In the genomic region with DNA sequence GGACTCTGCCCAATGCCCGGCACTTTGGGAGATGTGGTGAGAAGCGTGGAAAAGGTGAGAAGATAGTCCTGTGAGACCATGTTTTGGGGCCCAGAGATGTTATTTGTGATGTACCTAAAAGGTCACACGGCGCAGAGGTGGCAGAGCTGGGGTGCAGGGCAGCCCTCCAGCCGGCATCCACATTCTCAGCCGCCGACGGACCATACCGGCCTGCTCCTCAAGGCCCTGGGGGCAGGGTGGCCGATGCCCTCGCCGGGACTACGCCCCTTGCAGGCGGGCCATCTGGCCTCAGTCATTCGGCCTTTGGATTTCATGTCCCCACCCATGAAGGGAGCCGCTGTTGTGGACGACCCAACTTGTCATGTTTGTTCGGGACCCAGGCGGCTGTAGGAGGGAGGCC, we compare ENCODE assay signal across 17 cellular contexts.
DNase-seq lines count a peak whose midpoint lies in the region; ATAC-seq, FAIRE-seq and TF ChIP-seq lines count a peak whose summit lies in the region.
"Had no signal": no experiment of that assay in that cellular context is flagged by ENCODE, and none has a peak within 500 bp of the region (broad histone marks: within the 10 kb centered on the region; RNA-seq: fewer than 3 reads in every experiment).

No MANE protein-coding gene starts in this region.

- H3K27me3 ChIP-seq in HepG2 (ENCODE audit: control insufficient read depth in 1 of 2, insufficient read depth in 2 of 2, low read length in 2 of 2), result peaks cover 0 to 5% of the 10 kb centered on the region in 2 experiments; a peak in 3 of 5 replicates
- H3K27me3 ChIP-seq in right lobe of liver, result no peaks in the 10 kb centered on the region
- no peaks in the 10 kb centered on the region for H3K27me3 ChIP-seq in neural progenitor cell
- no peaks in the 10 kb centered on the region for H3K27me3 ChIP-seq in upper lobe of right lung

- H3K36me3 ChIP-seq in HepG2 (replicated peaks in 1 of 2; ENCODE audit: control insufficient read depth in 1 of 2, insufficient read depth in 2 of 2, low read length in 2 of 2) (no peaks in the 10 kb centered on the region), right lobe of liver (no peaks in the 10 kb centered on the region), neural progenitor cell (no peaks in the 10 kb centered on the region), upper lobe of right lung (no peaks in the 10 kb centered on the region)
- H3K36me3 ChIP-seq: HAP-1 had no signal

- DNase-seq in HepG2 (ENCODE audit: low spot score), result no peak
- no peak for DNase-seq in right lobe of liver
- no peak for DNase-seq in WTC11 (ENCODE audit: low spot score)
- DNase-seq in neural progenitor cell (ENCODE audit: low spot score), result no peak
- no peak for DNase-seq in NCI-H2107 (lab: John Stamatoyannopoulos, UW)
- no peak for DNase-seq in upper lobe of right lung
- DNase-seq in activated gamma-delta T cell treated with Interleukin-2 at 50 U/mL for 16 hours, result no peak
- DNase-seq: AML-193; Calu3; CD8-positive, alpha-beta T cell; DMS79 treated with DMSO at 0.1 percent for 48 hours; GF-D8; IMR-90 had no signal

- H3K27me3 Mint-ChIP-seq in WTC11 (ENCODE audit: low read depth), result no peaks in the 10 kb centered on the region
- peaks cover 12% of the 10 kb centered on the region for H3K27me3 Mint-ChIP-seq in neural progenitor cell (ENCODE audit: insufficient read depth, low read depth)

- H3K4me3 Mint-ChIP-seq in WTC11 (no peak overlapping the region), neural progenitor cell (no peak overlapping the region)
- H3K4me3 Mint-ChIP-seq: CD8-positive, alpha-beta T cell had no signal

- H3K9me3 ChIP-seq in HepG2 (ENCODE audit: low read length) (no peaks in the 10 kb centered on the region), right lobe of liver (no peaks in the 10 kb centered on the region), neural progenitor cell (ENCODE audit: low read depth) (no peaks in the 10 kb centered on the region), upper lobe of right lung (no peaks in the 10 kb centered on the region)
- H3K9me3 ChIP-seq: A549, HAP-1 had no signal

- intact Hi-C loops in HepG2 (cut with micrococcal nuclease; ENCODE audit: unreplicated experiment), result no loop called here
- intact Hi-C loops in right lobe of liver (cut with DNase I), result no loop called here
- intact Hi-C loops in upper lobe of right lung (cut with DNase I), result no loop called here

- H4K20me1 ChIP-seq in HepG2 (ENCODE audit: insufficient read depth, low read length) (no peaks in the 10 kb centered on the region), neural progenitor cell (ENCODE audit: low read depth) (no peaks in the 10 kb centered on the region)

- WGBS in HepG2 (ENCODE audit: low lambda C conversion rate), result 81% methylated on average over 17 of the region's 19 CpGs
- 90% methylated on average over 4 of the region's 19 CpGs for WGBS in right lobe of liver (ENCODE audit: insufficient coverage, low coverage, low lambda C conversion rate, missing lambda C conversion rate)

- no peak overlapping the region for H2AFZ ChIP-seq in HepG2 (ENCODE audit: low read length)
- H2AFZ ChIP-seq in neural progenitor cell (replicated peaks), result no peak overlapping the region

- TF ChIP-seq CTCF in HepG2 (CRISPR knock-in tag; IDR thresholded peaks at IDR 0.05) (no peak), right lobe of liver (IDR thresholded peaks at IDR 0.05) (no peak), WTC11 (IDR thresholded peaks at IDR 0.05) (no peak), neural progenitor cell (IDR thresholded peaks at IDR 0.05) (no peak), upper lobe of right lung (IDR thresholded peaks at IDR 0.05) (no peak)

- H3K9ac ChIP-seq in HepG2 (ENCODE audit: insufficient read depth, low read depth, low read length) (no peak overlapping the region), neural progenitor cell (no peak overlapping the region)

- POLR2A ChIA-PET in HepG2 (lab: Yijun Ruan, JAX), result no interaction called here
- POLR2A ChIA-PET in WTC11 (lab: Charles Lee), result no interaction called here

- TF ChIP-seq POLR2A in HepG2 (IDR thresholded peaks at IDR 0.05; ENCODE audit: insufficient read depth in 1 of 2, low read depth in 2 of 2, low read length in 2 of 2) (no peak), right lobe of liver (IDR thresholded peaks at IDR 0.05) (no peak)

- H3K27ac Mint-ChIP-seq in WTC11 (0 out of 2 replicates have a peak overlapping the region, but pooled peaks have one; percentile 4), neural progenitor cell (peak overlapping the region; percentile 55)
- H3K27ac Mint-ChIP-seq: CD8-positive, alpha-beta T cell had no signal

- ATAC-seq in HepG2 (no peak), right lobe of liver (no peak), WTC11 (no peak), upper lobe of right lung (no peak)
- ATAC-seq: A549; CD8-positive, alpha-beta T cell had no signal

- CTCF ChIA-PET in HepG2 (lab: Yijun Ruan, JAX; ENCODE audit: low intra/inter-chr PET ratio, low total read pairs), result no interaction called here
- CTCF ChIA-PET in WTC11 (lab: Charles Lee), result interaction anchor here (1.5 to 3.7 kb wide), 3 partner anchors 10 to 236 kb away, joined by 3 to 22 read pairs (median 6); no protein-coding TSS in a partner anchor

- H3K4me1 ChIP-seq in HepG2 (ENCODE audit: insufficient read depth, low read length) (no peaks in the 10 kb centered on the region), right lobe of liver (no peaks in the 10 kb centered on the region), neural progenitor cell (peaks cover 11% of the 10 kb centered on the region), upper lobe of right lung (no peaks in the 10 kb centered on the region)
- H3K4me1 ChIP-seq: HAP-1 had no signal

- H3K9me3 Mint-ChIP-seq in WTC11, result no peaks in the 10 kb centered on the region
- peaks cover 3% of the 10 kb centered on the region for H3K9me3 Mint-ChIP-seq in neural progenitor cell
- H3K9me3 Mint-ChIP-seq: CD8-positive, alpha-beta T cell had no signal

- no peak for TF ChIP-seq RAD21 in HepG2 (CRISPR knock-in tag; IDR thresholded peaks at IDR 0.05)

- no peak for FAIRE-seq in HepG2 (lab: Jason Lieb, UNC)
- FAIRE-seq: A549 had no signal

- in situ Hi-C loops in HepG2 (cut with HindIII; ENCODE audit: extremely low pct_ligation_motif_present, low pct_unique_long_range_greater_than_20kb), result no loop called here

- no TSS peak for BruUV-seq in HepG2 (replicated peaks; lab: Mats Ljungman, UMichigan)

- H3K4me3 ChIP-seq in HepG2 (replicated peaks in 1 of 3; ENCODE audit: insufficient read depth in 1 of 3, low read depth in 2 of 3, low read length in 3 of 3) (no peak overlapping the region), right lobe of liver (no peak overlapping the region), neural progenitor cell (no peak overlapping the region), upper lobe of right lung (no peak overlapping the region)
- H3K4me3 ChIP-seq: A549, HAP-1 had no signal

- TF ChIP-seq EP300 in HepG2 (IDR thresholded peaks at IDR 0.05; ENCODE audit: low read depth in 2 of 2, low read length in 2 of 2), result no peak
- no peak for TF ChIP-seq EP300 in HepG2 (CRISPR knock-in tag; IDR thresholded peaks at IDR 0.05; ENCODE audit: borderline replicate concordance)

- H3K36me3 Mint-ChIP-seq in WTC11, result no peaks in the 10 kb centered on the region
- no peaks in the 10 kb centered on the region for H3K36me3 Mint-ChIP-seq in neural progenitor cell
- H3K36me3 Mint-ChIP-seq: CD8-positive, alpha-beta T cell had no signal

- H3K79me2 ChIP-seq in HepG2 (ENCODE audit: insufficient read depth, low read length) (no peaks in the 10 kb centered on the region), neural progenitor cell (ENCODE audit: low read depth) (no peaks in the 10 kb centered on the region)

- no peak overlapping the region for H3K4me2 ChIP-seq in HepG2 (ENCODE audit: low read depth, low read length)
- no peak overlapping the region for H3K4me2 ChIP-seq in neural progenitor cell
- H3K4me2 ChIP-seq: A549 had no signal

- no peaks in the 10 kb centered on the region for H3F3A ChIP-seq in neural progenitor cell (ENCODE audit: low read depth)

- H3K27ac ChIP-seq in HepG2 (ENCODE audit: extremely low read length, insufficient read depth, low read length), result no peak overlapping the region
- H3K27ac ChIP-seq in right lobe of liver, result no peak overlapping the region
- no peak overlapping the region for H3K27ac ChIP-seq in neural progenitor cell
- H3K27ac ChIP-seq in upper lobe of right lung, result no peak overlapping the region
- H3K27ac ChIP-seq: 22Rv1, A549, HL-60 had no signal

- H3K4me1 Mint-ChIP-seq in WTC11 (0 out of 2 replicates have a peak, but pooled peaks cover 8% of the 10 kb centered on the region), neural progenitor cell (peaks cover 19% of the 10 kb centered on the region)

TF ChIP-seq in HepG2, 621 proteins besides CTCF, POLR2A, EP300 and RAD21:
- TF ChIP-seq ZNF768 (CRISPR knock-in tag; IDR thresholded peaks at IDR 0.05), result peak; percentile 66; the same call in 1 of the 2 replicates
- no peak for TF ChIP-seq MAFK (conservative IDR thresholded peaks at IDR 0.05 in 1 of 2, IDR thresholded peaks at IDR 0.05 in 1 of 2; ENCODE audit: low read length in 2 of 2)
- TF ChIP-seq SNAI1 (CRISPR knock-in tag; IDR thresholded peaks at IDR 0.05; ENCODE audit: borderline replicate concordance), result no peak

TF ChIP-seq in WTC11, 78 proteins besides CTCF, POLR2A, EP300 and RAD21:
- TF ChIP-seq GABPB1 (CRISPR knock-in tag; IDR thresholded peaks at IDR 0.05) (no peak), NR2C2 (CRISPR knock-in tag; IDR thresholded peaks at IDR 0.05) (no peak)
- TF ChIP-seq, protein P1, sequence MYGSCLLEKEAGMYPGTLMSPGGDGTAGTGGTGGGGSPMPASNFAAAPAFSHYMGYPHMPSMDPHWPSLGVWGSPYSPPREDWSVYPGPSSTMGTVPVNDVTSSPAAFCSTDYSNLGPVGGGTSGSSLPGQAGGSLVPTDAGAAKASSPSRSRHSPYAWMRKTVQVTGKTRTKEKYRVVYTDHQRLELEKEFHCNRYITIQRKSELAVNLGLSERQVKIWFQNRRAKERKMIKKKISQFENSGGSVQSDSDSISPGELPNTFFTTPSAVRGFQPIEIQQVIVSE (CRISPR knock-in tag; IDR thresholded peaks at IDR 0.05; ENCODE audit: borderline replicate concordance), result no peak
